In the genomic region with DNA sequence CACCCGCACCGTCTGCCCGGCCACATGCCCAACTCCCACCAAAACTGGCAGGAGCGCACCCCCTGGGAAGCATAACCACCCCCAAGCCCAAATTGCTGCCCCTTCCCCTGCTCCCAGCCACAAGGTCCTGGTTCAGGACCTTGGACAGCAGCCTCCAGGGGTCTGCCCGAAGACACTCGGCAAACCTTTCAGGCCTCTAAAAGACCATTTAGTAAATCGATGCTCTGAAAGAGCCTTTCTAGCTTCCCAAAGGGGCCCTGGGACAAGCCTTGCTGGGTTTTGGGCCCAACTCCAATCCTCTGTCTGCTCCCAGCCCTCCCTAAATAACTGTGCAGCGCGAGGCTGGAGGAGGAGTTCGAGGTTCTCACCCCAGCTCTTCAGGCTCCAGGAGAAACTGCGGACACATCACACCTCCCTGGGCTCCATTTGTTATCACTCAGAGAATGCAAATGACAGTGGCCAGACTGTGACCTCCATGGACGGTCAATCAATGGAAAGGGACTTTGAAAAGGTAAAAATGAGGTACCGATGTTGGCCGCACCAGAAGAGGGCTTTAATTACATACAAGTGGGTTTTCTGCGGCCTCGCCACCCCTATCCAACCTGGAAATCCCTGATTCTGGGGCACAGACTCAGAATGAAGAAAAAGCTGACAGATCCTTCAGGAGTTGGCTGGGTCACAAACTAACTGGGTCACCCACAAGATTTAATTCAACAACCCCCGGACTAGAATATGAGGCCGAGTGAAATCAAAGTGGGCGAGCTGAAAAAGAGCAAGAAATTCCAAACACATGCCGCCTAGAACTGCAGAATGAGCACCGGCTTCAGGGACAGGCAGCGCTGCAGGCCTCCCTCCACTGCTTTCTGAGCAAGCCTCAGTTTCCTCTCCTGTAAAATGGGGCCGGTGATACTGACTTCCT, we compare ENCODE assay signal across 1 cellular context.
A peak's percentile ranks its signal among the peaks of the same experiment; 100 is the strongest.
TF ChIP-seq lines count a peak whose summit lies in the region.

No MANE protein-coding gene starts in this region.

TF ChIP-seq in HepG2, 621 proteins besides CTCF, POLR2A, EP300 and RAD21 (continued from another document and continues in another):
- TF ChIP-seq, protein P1, sequence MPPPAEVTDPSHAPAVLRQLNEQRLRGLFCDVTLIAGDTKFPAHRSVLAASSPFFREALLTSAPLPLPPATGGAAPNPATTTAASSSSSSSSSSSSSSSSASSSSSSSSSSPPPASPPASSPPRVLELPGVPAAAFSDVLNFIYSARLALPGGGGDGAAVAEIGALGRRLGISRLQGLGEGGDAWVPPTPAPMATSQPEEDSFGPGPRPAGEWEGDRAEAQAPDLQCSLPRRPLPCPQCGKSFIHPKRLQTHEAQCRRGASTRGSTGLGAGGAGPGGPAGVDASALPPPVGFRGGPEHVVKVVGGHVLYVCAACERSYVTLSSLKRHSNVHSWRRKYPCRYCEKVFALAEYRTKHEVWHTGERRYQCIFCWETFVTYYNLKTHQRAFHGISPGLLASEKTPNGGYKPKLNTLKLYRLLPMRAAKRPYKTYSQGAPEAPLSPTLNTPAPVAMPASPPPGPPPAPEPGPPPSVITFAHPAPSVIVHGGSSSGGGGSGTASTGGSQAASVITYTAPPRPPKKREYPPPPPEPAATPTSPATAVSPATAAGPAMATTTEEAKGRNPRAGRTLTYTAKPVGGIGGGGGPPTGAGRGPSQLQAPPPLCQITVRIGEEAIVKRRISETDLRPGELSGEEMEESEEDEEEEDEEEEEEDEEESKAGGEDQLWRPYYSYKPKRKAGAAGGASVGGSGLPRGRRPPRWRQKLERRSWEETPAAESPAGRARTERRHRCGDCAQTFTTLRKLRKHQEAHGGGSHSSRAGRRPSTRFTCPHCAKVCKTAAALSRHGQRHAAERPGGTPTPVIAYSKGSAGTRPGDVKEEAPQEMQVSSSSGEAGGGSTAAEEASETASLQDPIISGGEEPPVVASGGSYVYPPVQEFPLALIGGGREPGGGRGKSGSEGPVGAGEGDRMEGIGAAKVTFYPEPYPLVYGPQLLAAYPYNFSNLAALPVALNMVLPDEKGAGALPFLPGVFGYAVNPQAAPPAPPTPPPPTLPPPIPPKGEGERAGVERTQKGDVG (CRISPR knock-in tag; IDR thresholded peaks at IDR 0.05; ENCODE audit: borderline replicate concordance), result no peak
- TF ChIP-seq REPIN1 (CRISPR knock-in tag; IDR thresholded peaks at IDR 0.05; ENCODE audit: borderline replicate concordance, low read depth) (no peak), HNF4G (IDR thresholded peaks at IDR 0.05; ENCODE audit: borderline replicate concordance, low read depth, low read length) (no peak), HNF4G (CRISPR knock-in tag; IDR thresholded peaks at IDR 0.05; ENCODE audit: borderline replicate concordance, low read depth) (no peak), ZBTB8A (CRISPR knock-in tag; IDR thresholded peaks at IDR 0.05; ENCODE audit: borderline replicate concordance, low read depth) (no peak), SNAI1 (CRISPR knock-in tag; IDR thresholded peaks at IDR 0.05; ENCODE audit: borderline replicate concordance) (no peak), SATB2 (CRISPR knock-in tag; IDR thresholded peaks at IDR 0.05) (0 out of 2 replicates have a peak, but pooled peaks have one; percentile 60), NR2F2 (IDR thresholded peaks at IDR 0.05; ENCODE audit: borderline replicate concordance, low read depth) (no peak), ZNF180 (CRISPR knock-in tag; IDR thresholded peaks at IDR 0.05; ENCODE audit: borderline replicate concordance, low read depth) (no peak; the same call in 1 of the 2 replicates), BHLHE40 (IDR thresholded peaks at IDR 0.05; ENCODE audit: low read length) (no peak), ZNF878 (CRISPR knock-in tag; IDR thresholded peaks at IDR 0.05) (no peak), ZNF484 (CRISPR knock-in tag; IDR thresholded peaks at IDR 0.05; ENCODE audit: borderline replicate concordance, low read depth) (no peak), ZNF775 (CRISPR knock-in tag; IDR thresholded peaks at IDR 0.05; ENCODE audit: borderline replicate concordance) (no peak), SALL2 (CRISPR knock-in tag; IDR thresholded peaks at IDR 0.05) (0 out of 2 replicates have a peak, but pooled peaks have one; percentile 33), ZNF724P (CRISPR knock-in tag; IDR thresholded peaks at IDR 0.05; ENCODE audit: borderline replicate concordance) (no peak), PAF1 (CRISPR knock-in tag; IDR thresholded peaks at IDR 0.05) (no peak), SUZ12 (IDR thresholded peaks at IDR 0.05; ENCODE audit: low read depth, low read length) (no peak), HOXD1 (CRISPR knock-in tag; IDR thresholded peaks at IDR 0.05) (peak; percentile 28; the same call in 1 of the 2 replicates), SIN3A (IDR thresholded peaks at IDR 0.05; ENCODE audit: borderline replicate concordance, low read depth, low read length) (no peak), PHF20 (CRISPR knock-in tag; IDR thresholded peaks at IDR 0.05) (no peak), ZNF543 (CRISPR knock-in tag; IDR thresholded peaks at IDR 0.05) (0 out of 2 replicates have a peak, but pooled peaks have one; percentile 39), ZNF33B (CRISPR knock-in tag; IDR thresholded peaks at IDR 0.05) (no peak), HNRNPUL1 (IDR thresholded peaks at IDR 0.05; ENCODE audit: low read depth, low read length) (no peak), NFIC (IDR thresholded peaks at IDR 0.05; ENCODE audit: low read length) (no peak), SP2 (CRISPR knock-in tag; IDR thresholded peaks at IDR 0.05) (no peak), KDM3A (CRISPR knock-in tag; IDR thresholded peaks at IDR 0.05; ENCODE audit: low read depth) (no peak), DNMT3B (CRISPR knock-in tag; conservative IDR thresholded peaks at IDR 0.05) (peak; percentile 83; the same call in 1 of the 2 replicates), ZFP62 (CRISPR knock-in tag; IDR thresholded peaks at IDR 0.05) (no peak), ZNF530 (CRISPR knock-in tag; IDR thresholded peaks at IDR 0.05; ENCODE audit: low read depth) (no peak), NR2F6 (IDR thresholded peaks at IDR 0.05) (no peak), NR2F6 (CRISPR knock-in tag; IDR thresholded peaks at IDR 0.05) (no peak), ZNF143 (CRISPR knock-in tag; IDR thresholded peaks at IDR 0.05) (no peak), TOPORS (CRISPR knock-in tag; IDR thresholded peaks at IDR 0.05) (no peak), ZNF713 (CRISPR knock-in tag; IDR thresholded peaks at IDR 0.05) (no peak)
- TF ChIP-seq, protein P2, sequence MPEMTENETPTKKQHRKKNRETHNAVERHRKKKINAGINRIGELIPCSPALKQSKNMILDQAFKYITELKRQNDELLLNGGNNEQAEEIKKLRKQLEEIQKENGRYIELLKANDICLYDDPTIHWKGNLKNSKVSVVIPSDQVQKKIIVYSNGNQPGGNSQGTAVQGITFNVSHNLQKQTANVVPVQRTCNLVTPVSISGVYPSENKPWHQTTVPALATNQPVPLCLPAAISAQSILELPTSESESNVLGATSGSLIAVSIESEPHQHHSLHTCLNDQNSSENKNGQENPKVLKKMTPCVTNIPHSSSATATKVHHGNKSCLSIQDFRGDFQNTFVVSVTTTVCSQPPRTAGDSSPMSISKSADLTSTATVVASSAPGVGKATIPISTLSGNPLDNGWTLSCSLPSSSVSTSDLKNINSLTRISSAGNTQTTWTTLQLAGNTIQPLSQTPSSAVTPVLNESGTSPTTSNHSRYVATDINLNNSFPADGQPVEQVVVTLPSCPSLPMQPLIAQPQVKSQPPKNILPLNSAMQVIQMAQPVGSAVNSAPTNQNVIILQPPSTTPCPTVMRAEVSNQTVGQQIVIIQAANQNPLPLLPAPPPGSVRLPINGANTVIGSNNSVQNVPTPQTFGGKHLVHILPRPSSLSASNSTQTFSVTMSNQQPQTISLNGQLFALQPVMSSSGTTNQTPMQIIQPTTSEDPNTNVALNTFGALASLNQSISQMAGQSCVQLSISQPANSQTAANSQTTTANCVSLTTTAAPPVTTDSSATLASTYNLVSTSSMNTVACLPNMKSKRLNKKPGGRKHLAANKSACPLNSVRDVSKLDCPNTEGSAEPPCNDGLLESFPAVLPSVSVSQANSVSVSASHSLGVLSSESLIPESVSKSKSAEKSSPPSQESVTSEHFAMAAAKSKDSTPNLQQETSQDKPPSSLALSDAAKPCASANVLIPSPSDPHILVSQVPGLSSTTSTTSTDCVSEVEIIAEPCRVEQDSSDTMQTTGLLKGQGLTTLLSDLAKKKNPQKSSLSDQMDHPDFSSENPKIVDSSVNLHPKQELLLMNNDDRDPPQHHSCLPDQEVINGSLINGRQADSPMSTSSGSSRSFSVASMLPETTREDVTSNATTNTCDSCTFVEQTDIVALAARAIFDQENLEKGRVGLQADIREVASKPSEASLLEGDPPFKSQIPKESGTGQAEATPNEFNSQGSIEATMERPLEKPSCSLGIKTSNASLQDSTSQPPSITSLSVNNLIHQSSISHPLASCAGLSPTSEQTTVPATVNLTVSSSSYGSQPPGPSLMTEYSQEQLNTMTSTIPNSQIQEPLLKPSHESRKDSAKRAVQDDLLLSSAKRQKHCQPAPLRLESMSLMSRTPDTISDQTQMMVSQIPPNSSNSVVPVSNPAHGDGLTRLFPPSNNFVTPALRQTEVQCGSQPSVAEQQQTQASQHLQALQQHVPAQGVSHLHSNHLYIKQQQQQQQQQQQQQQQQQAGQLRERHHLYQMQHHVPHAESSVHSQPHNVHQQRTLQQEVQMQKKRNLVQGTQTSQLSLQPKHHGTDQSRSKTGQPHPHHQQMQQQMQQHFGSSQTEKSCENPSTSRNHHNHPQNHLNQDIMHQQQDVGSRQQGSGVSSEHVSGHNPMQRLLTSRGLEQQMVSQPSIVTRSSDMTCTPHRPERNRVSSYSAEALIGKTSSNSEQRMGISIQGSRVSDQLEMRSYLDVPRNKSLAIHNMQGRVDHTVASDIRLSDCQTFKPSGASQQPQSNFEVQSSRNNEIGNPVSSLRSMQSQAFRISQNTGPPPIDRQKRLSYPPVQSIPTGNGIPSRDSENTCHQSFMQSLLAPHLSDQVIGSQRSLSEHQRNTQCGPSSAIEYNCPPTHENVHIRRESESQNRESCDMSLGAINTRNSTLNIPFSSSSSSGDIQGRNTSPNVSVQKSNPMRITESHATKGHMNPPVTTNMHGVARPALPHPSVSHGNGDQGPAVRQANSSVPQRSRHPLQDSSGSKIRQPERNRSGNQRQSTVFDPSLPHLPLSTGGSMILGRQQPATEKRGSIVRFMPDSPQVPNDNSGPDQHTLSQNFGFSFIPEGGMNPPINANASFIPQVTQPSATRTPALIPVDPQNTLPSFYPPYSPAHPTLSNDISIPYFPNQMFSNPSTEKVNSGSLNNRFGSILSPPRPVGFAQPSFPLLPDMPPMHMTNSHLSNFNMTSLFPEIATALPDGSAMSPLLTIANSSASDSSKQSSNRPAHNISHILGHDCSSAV (CRISPR knock-in tag; IDR thresholded peaks at IDR 0.05; ENCODE audit: borderline replicate concordance), result no peak
- TF ChIP-seq, protein P3, sequence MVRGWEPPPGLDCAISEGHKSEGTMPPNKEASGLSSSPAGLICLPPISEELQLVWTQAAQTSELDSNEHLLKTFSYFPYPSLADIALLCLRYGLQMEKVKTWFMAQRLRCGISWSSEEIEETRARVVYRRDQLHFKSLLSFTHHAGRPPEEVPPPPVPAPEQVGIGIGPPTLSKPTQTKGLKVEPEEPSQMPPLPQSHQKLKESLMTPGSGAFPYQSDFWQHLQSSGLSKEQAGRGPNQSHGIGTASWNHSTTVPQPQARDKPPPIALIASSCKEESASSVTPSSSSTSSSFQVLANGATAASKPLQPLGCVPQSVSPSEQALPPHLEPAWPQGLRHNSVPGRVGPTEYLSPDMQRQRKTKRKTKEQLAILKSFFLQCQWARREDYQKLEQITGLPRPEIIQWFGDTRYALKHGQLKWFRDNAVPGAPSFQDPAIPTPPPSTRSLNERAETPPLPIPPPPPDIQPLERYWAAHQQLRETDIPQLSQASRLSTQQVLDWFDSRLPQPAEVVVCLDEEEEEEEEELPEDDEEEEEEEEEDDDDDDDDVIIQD (CRISPR knock-in tag; IDR thresholded peaks at IDR 0.05; ENCODE audit: low read depth), result no peak
- TF ChIP-seq, protein P4, sequence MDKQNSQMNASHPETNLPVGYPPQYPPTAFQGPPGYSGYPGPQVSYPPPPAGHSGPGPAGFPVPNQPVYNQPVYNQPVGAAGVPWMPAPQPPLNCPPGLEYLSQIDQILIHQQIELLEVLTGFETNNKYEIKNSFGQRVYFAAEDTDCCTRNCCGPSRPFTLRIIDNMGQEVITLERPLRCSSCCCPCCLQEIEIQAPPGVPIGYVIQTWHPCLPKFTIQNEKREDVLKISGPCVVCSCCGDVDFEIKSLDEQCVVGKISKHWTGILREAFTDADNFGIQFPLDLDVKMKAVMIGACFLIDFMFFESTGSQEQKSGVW (CRISPR knock-in tag; IDR thresholded peaks at IDR 0.05; ENCODE audit: borderline replicate concordance), result no peak
- TF ChIP-seq, protein P5, sequence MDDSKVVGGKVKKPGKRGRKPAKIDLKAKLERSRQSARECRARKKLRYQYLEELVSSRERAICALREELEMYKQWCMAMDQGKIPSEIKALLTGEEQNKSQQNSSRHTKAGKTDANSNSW (CRISPR knock-in tag; IDR thresholded peaks at IDR 0.05; ENCODE audit: borderline replicate concordance), result no peak
- TF ChIP-seq, protein P6, sequence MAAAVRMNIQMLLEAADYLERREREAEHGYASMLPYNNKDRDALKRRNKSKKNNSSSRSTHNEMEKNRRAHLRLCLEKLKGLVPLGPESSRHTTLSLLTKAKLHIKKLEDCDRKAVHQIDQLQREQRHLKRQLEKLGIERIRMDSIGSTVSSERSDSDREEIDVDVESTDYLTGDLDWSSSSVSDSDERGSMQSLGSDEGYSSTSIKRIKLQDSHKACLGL (CRISPR knock-in tag; IDR thresholded peaks at IDR 0.05), result no peak
- TF ChIP-seq, protein P7, sequence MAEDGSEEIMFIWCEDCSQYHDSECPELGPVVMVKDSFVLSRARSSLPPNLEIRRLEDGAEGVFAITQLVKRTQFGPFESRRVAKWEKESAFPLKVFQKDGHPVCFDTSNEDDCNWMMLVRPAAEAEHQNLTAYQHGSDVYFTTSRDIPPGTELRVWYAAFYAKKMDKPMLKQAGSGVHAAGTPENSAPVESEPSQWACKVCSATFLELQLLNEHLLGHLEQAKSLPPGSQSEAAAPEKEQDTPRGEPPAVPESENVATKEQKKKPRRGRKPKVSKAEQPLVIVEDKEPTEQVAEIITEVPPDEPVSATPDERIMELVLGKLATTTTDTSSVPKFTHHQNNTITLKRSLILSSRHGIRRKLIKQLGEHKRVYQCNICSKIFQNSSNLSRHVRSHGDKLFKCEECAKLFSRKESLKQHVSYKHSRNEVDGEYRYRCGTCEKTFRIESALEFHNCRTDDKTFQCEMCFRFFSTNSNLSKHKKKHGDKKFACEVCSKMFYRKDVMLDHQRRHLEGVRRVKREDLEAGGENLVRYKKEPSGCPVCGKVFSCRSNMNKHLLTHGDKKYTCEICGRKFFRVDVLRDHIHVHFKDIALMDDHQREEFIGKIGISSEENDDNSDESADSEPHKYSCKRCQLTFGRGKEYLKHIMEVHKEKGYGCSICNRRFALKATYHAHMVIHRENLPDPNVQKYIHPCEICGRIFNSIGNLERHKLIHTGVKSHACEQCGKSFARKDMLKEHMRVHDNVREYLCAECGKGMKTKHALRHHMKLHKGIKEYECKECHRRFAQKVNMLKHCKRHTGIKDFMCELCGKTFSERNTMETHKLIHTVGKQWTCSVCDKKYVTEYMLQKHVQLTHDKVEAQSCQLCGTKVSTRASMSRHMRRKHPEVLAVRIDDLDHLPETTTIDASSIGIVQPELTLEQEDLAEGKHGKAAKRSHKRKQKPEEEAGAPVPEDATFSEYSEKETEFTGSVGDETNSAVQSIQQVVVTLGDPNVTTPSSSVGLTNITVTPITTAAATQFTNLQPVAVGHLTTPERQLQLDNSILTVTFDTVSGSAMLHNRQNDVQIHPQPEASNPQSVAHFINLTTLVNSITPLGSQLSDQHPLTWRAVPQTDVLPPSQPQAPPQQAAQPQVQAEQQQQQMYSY (CRISPR knock-in tag; IDR thresholded peaks at IDR 0.05), result no peak
